ENCODE assay signal across 20 cellular contexts in the genomic region with DNA sequence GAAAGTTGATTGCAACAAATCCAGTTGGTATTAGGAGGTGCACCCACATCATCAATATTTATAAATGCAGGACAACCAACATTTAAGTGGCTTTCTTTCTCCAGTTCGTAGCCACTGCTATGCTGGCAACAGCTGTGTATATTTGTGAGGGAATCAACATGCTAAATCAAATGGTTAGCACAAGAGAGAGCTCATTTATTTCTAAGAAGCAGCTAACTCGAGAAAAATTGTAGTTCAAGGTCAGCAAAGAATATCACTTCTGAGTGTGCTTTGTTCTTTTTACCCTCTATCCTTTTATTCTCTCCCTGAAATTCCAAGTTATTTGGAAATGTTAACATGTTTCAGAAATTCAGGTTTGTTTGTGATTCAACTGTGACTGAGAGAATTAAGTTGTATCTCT.
"Had no signal": no experiment of that assay in that cellular context is flagged by ENCODE, and none has a peak within 500 bp of the region (broad histone marks: within the 10 kb centered on the region; RNA-seq: fewer than 3 reads in every experiment).

No MANE protein-coding gene starts in this region.

- H3K4me1 ChIP-seq: esophagus muscularis mucosa, gastrocnemius medialis, neural progenitor cell, psoas muscle, stomach, upper lobe of right lung had no signal

- H3K27ac ChIP-seq: esophagus muscularis mucosa, gastrocnemius medialis, neural progenitor cell, psoas muscle, stomach, upper lobe of right lung, VCaP had no signal

- H3K9me3 ChIP-seq: esophagus muscularis mucosa, gastrocnemius medialis, psoas muscle, stomach, upper lobe of right lung had no signal

- H3K36me3 ChIP-seq: esophagus muscularis mucosa, gastrocnemius medialis, neural progenitor cell, stomach, upper lobe of right lung had no signal

- H3K4me3 ChIP-seq: esophagus muscularis mucosa, gastrocnemius medialis, neural progenitor cell, psoas muscle, stomach, upper lobe of right lung had no signal

- ATAC-seq: activated CD4-positive, CD25-positive, alpha-beta regulatory T cell treated with anti-CD3 and anti-CD28 coated beads, Interleukin-2, amount 50 U/mL, for 24 hours; activated T-cell treated with anti-CD3 and anti-CD28 coated beads, Interleukin-2, amount 50 U/mL, for 72 hours; gastrocnemius medialis; left colon; naive thymus-derived CD4-positive, alpha-beta T cell; psoas muscle; right cardiac atrium; SK-N-SH treated with all-trans-retinoic acid at 6 μM for 48 hours; stimulated activated effector memory CD8-positive, alpha-beta T cell treated with anti-CD3 and anti-CD28 coated beads, Interleukin-12 subunit alpha, Interleukin-12 subunit beta, amount 100 ng/mL, for 72 hours; upper lobe of right lung had no signal

- H3K27me3 ChIP-seq: esophagus muscularis mucosa, gastrocnemius medialis, neural progenitor cell, stomach, upper lobe of right lung had no signal

- H3K4me2 ChIP-seq: neural progenitor cell had no signal

- DNase-seq: activated CD4-positive, alpha-beta memory T cell treated with anti-CD3 and anti-CD28 coated beads, Interleukin-2, amount 10 ng/mL, durations not matched to agents 7 days and 5 days; activated CD4-positive, alpha-beta T cell treated with anti-CD3 and anti-CD28 coated beads, Interleukin-2, amount 10 ng/mL, durations not matched to agents 24 days and 14 days; activated effector memory CD4-positive, alpha-beta T cell treated with anti-CD3 and anti-CD28 coated beads, Interleukin-2, amount 50 U/mL, for 16 hours; activated naive CD4-positive, alpha-beta T cell treated with anti-CD3 and anti-CD28 coated beads, Interleukin-2, amount 10 ng/mL, durations not matched to agents 7 days and 5 days; activated T-cell treated with anti-CD3 and anti-CD28 coated beads, Interleukin-2, amount 50 U/mL, for 72 hours; gastrocnemius medialis; left colon; mesendoderm; naive thymus-derived CD4-positive, alpha-beta T cell; psoas muscle; right cardiac atrium; stimulated activated CD4-positive, alpha-beta T cell treated with anti-CD3 and anti-CD28 coated beads, Interleukin-12 subunit alpha, Interleukin-12 subunit beta, amount 100 ng/mL, for 4 hours; stomach; upper lobe of right lung had no signal
